In genomic region chr2:219025637-219026585, GRCh38 we compare ENCODE assay signal across 1 cellular context.
TF ChIP-seq lines count a peak whose summit lies in the region.

No MANE protein-coding gene starts in this region.

TF ChIP-seq in HepG2, 621 proteins besides CTCF, POLR2A, EP300 and RAD21:
- TF ChIP-seq, protein P1, sequence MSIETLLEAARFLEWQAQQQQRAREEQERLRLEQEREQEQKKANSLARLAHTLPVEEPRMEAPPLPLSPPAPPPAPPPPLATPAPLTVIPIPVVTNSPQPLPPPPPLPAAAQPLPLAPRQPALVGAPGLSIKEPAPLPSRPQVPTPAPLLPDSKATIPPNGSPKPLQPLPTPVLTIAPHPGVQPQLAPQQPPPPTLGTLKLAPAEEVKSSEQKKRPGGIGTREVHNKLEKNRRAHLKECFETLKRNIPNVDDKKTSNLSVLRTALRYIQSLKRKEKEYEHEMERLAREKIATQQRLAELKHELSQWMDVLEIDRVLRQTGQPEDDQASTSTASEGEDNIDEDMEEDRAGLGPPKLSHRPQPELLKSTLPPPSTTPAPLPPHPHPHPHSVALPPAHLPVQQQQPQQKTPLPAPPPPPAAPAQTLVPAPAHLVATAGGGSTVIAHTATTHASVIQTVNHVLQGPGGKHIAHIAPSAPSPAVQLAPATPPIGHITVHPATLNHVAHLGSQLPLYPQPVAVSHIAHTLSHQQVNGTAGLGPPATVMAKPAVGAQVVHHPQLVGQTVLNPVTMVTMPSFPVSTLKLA (IDR thresholded peaks at IDR 0.05) = peak; percentile 37; the same call in 1 of the 2 replicates
- TF ChIP-seq, protein P2, sequence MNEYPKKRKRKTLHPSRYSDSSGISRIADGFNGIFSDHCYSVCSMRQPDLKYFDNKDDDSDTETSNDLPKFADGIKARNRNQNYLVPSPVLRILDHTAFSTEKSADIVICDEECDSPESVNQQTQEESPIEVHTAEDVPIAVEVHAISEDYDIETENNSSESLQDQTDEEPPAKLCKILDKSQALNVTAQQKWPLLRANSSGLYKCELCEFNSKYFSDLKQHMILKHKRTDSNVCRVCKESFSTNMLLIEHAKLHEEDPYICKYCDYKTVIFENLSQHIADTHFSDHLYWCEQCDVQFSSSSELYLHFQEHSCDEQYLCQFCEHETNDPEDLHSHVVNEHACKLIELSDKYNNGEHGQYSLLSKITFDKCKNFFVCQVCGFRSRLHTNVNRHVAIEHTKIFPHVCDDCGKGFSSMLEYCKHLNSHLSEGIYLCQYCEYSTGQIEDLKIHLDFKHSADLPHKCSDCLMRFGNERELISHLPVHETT (CRISPR knock-in tag; conservative IDR thresholded peaks at IDR 0.05) = no peak
- TF ChIP-seq PCBP2 (optimal IDR thresholded peaks at IDR 0.05; ENCODE audit: low read depth, low read length, poor library complexity, severe bottlenecking) (no peak), JDP2 (CRISPR knock-in tag; IDR thresholded peaks at IDR 0.05; ENCODE audit: borderline replicate concordance) (no peak)
